In genomic region chr3:111112913-111113312, GRCh38 we compare ENCODE assay signal across 1 cellular context.
TF ChIP-seq lines count a peak whose summit lies in the region.

No MANE protein-coding gene starts in this region.

TF ChIP-seq in SK-N-SH, 30 proteins besides CTCF, POLR2A, EP300 and RAD21 (continued from another document):
- TF ChIP-seq ZBTB33 (IDR thresholded peaks at IDR 0.05; ENCODE audit: borderline replicate concordance, low read depth) (no peak), FOSL2 (IDR thresholded peaks at IDR 0.05; ENCODE audit: borderline replicate concordance, low read depth) (no peak), EZH2phosphoT487 (IDR thresholded peaks at IDR 0.05; ENCODE audit: borderline replicate concordance, low read depth) (no peak), GATA2 (CRISPR knock-in tag; IDR thresholded peaks at IDR 0.05) (no peak), FOXJ3 (CRISPR knock-in tag; IDR thresholded peaks at IDR 0.05) (no peak), RFX5 (IDR thresholded peaks at IDR 0.05; ENCODE audit: low read length) (no peak)
TF ChIP-seq in SK-N-SH: peak in this region for 0.
